In the genomic region with DNA sequence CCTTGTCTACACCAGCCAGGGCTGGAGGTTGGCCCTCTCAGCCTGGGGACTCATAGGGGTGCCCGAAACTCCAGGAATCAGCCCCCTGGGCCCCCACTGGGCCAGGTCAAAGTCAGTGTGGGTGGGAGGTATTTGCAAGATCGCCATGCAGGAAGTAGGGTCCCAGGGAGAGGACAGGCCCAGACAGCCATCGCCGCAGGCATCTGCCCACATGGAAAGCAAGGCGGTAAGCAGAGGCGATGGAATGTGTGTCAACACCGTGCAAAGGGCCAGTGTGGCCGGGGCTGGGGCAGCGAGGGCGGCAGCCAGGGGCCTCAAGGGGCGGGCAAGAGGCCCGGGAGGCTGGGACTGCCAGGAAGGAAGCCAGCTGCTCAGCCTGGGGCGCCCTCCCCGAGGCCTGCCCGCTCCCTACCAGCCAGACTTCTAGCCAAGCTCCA, we compare ENCODE assay signal across 20 cellular contexts. TPM values are rescaled to one million over a fixed set of nuclear protein-coding genes. Genes with fewer than 3 reads are reported as not detected.
DNase-seq lines count a peak whose midpoint lies in the region; ATAC-seq and TF ChIP-seq lines count a peak whose summit lies in the region.
"Had no signal": no experiment of that assay in that cellular context is flagged by ENCODE, and none has a peak within 500 bp of the region (broad histone marks: within the 10 kb centered on the region; RNA-seq: fewer than 3 reads in every experiment).

No MANE protein-coding gene starts in this region.

- H3K27me3 Mint-ChIP-seq in activated T-cell treated with anti-CD3 and anti-CD28 coated beads, Interleukin-2, amount 50 U/mL, for 4 hours (ENCODE audit: low read depth): peaks cover 2% of the 10 kb centered on the region
- H3K27me3 Mint-ChIP-seq: activated naive CD8-positive, alpha-beta T cell treated with anti-CD3 and anti-CD28 coated beads, Interleukin-2, amount 50 U/mL, for 24 hours had no signal

- no peaks in the 10 kb centered on the region for H3K36me3 ChIP-seq in upper lobe of right lung
- H3K36me3 ChIP-seq: heart left ventricle had no signal

- TF ChIP-seq CTCF in fibroblast of villous mesenchyme (IDR thresholded peaks at IDR 0.05; ENCODE audit: insufficient read depth, low read depth, low read length): no peak
- no peak for TF ChIP-seq CTCF in upper lobe of right lung (IDR thresholded peaks at IDR 0.05)

- H3K36me3 Mint-ChIP-seq in activated T-cell treated with anti-CD3 and anti-CD28 coated beads, Interleukin-2, amount 50 U/mL, for 4 hours (ENCODE audit: insufficient read depth): no peaks in the 10 kb centered on the region
- no peaks in the 10 kb centered on the region for H3K36me3 Mint-ChIP-seq in activated naive CD4-positive, alpha-beta T cell treated with anti-CD3 and anti-CD28 coated beads, Interleukin-2, amount 50 U/mL, for 72 hours

- no peak for ATAC-seq in activated T-cell treated with anti-CD3 and anti-CD28 coated beads, Interleukin-2, amount 50 U/mL, for 4 hours
- ATAC-seq in upper lobe of right lung (peak; percentile 84), GM19395 (IDR thresholded peaks at IDR 0.05; ENCODE audit: unreplicated experiment) (no peak)
- no peak for ATAC-seq in activated naive CD4-positive, alpha-beta T cell treated with anti-CD3 and anti-CD28 coated beads, Interleukin-2, amount 50 U/mL, for 72 hours
- ATAC-seq: activated naive CD8-positive, alpha-beta T cell treated with anti-CD3 and anti-CD28 coated beads, Interleukin-2, amount 50 U/mL, for 24 hours; activated T-helper 17 cell treated with anti-CD3 and anti-CD28 coated beads, Interleukin-2, amount 50 U/mL, for 72 hours; heart left ventricle had no signal

- no peak overlapping the region for H3K4me3 ChIP-seq in fibroblast of villous mesenchyme (ENCODE audit: low read depth, low read length)
- no peak overlapping the region for H3K4me3 ChIP-seq in upper lobe of right lung
- H3K4me3 ChIP-seq: heart left ventricle had no signal

- H3K9me3 ChIP-seq in upper lobe of right lung: no peaks in the 10 kb centered on the region

- intact Hi-C loops in upper lobe of right lung (cut with DNase I): no loop called here

- peak; percentile 13 for DNase-seq in activated T-cell treated with anti-CD3 and anti-CD28 coated beads, Interleukin-2, amount 50 U/mL, for 1 hour
- no peak for DNase-seq in activated T-cell treated with anti-CD3 and anti-CD28 coated beads, Interleukin-2, amount 50 U/mL, for 4 hours
- DNase-seq in fibroblast of villous mesenchyme (ENCODE audit: low read depth): peak; percentile 7
- DNase-seq in myocyte (ENCODE audit: low read depth): peak; percentile 28
- peak; percentile 72 for DNase-seq in upper lobe of right lung
- DNase-seq in activated gamma-delta T cell treated with Interleukin-2 at 50 U/mL for 16 hours: no peak
- DNase-seq in activated naive CD4-positive, alpha-beta T cell treated with anti-CD3 and anti-CD28 coated beads, Interleukin-2, amount 50 U/mL, for 72 hours (ENCODE audit: low spot score in 2 of 2): no peak
- DNase-seq: ACHN; activated CD4-positive, alpha-beta T cell treated with anti-CD3 and anti-CD28 coated beads, Interleukin-2, amount 50 U/mL, for 4 hours; activated naive CD8-positive, alpha-beta T cell treated with anti-CD3 and anti-CD28 coated beads, Interleukin-2, amount 50 U/mL, for 24 hours; NCI-H2081; NCI-H748 treated with DMSO at 0.1 percent for 48 hours; SW 1271; T1000 had no signal

- peaks cover 5% of the 10 kb centered on the region for H3K9me3 Mint-ChIP-seq in activated T-cell treated with anti-CD3 and anti-CD28 coated beads, Interleukin-2, amount 50 U/mL, for 4 hours
- no peaks in the 10 kb centered on the region for H3K9me3 Mint-ChIP-seq in activated naive CD4-positive, alpha-beta T cell treated with anti-CD3 and anti-CD28 coated beads, Interleukin-2, amount 50 U/mL, for 72 hours
- H3K9me3 Mint-ChIP-seq: activated naive CD8-positive, alpha-beta T cell treated with anti-CD3 and anti-CD28 coated beads, Interleukin-2, amount 50 U/mL, for 24 hours; activated T-helper 17 cell treated with anti-CD3 and anti-CD28 coated beads, Interleukin-2, amount 50 U/mL, for 72 hours had no signal

- no peaks in the 10 kb centered on the region for H3K27me3 ChIP-seq in upper lobe of right lung

- H3K4me1 ChIP-seq in upper lobe of right lung: no peaks in the 10 kb centered on the region
- H3K4me1 ChIP-seq: heart left ventricle had no signal

- H3K4me3 Mint-ChIP-seq in activated T-cell treated with anti-CD3 and anti-CD28 coated beads, Interleukin-2, amount 50 U/mL, for 4 hours: no peak overlapping the region
- H3K4me3 Mint-ChIP-seq: activated naive CD8-positive, alpha-beta T cell treated with anti-CD3 and anti-CD28 coated beads, Interleukin-2, amount 50 U/mL, for 24 hours; activated T-helper 17 cell treated with anti-CD3 and anti-CD28 coated beads, Interleukin-2, amount 50 U/mL, for 72 hours; nephron had no signal

- no peak overlapping the region for H3K27ac ChIP-seq in upper lobe of right lung
- H3K27ac ChIP-seq: heart left ventricle had no signal

- H3K4me1 Mint-ChIP-seq in activated T-cell treated with anti-CD3 and anti-CD28 coated beads, Interleukin-2, amount 50 U/mL, for 4 hours (ENCODE audit: low read depth): no peaks in the 10 kb centered on the region
- H3K4me1 Mint-ChIP-seq: activated naive CD8-positive, alpha-beta T cell treated with anti-CD3 and anti-CD28 coated beads, Interleukin-2, amount 50 U/mL, for 24 hours; activated T-helper 17 cell treated with anti-CD3 and anti-CD28 coated beads, Interleukin-2, amount 50 U/mL, for 72 hours; nephron had no signal

- no peak overlapping the region for H3K27ac Mint-ChIP-seq in activated naive CD4-positive, alpha-beta T cell treated with anti-CD3 and anti-CD28 coated beads, Interleukin-2, amount 50 U/mL, for 72 hours
- H3K27ac Mint-ChIP-seq: activated naive CD8-positive, alpha-beta T cell treated with anti-CD3 and anti-CD28 coated beads, Interleukin-2, amount 50 U/mL, for 24 hours; activated T-helper 17 cell treated with anti-CD3 and anti-CD28 coated beads, Interleukin-2, amount 50 U/mL, for 72 hours had no signal

RNA-seq across cellular contexts. Expression of gene DUSP9, which starts 19.3 kb away (rescaled TPM):
- total RNA-seq in activated T-cell treated with anti-CD3 and anti-CD28 coated beads, Interleukin-2, amount 50 U/mL, for 4 hours: under 1 TPM; 0.11 to 0.42 (median 0.33) TPM
- total RNA-seq in fibroblast of villous mesenchyme (under 0.01 TPM in 1 of 2 replicates, not detected in the other), myocyte (not detected in 2 replicates), upper lobe of right lung (not detected)
- polyA plus RNA-seq in myocyte (2012): not detected
- total RNA-seq in activated naive CD4-positive, alpha-beta T cell treated with anti-CD3 and anti-CD28 coated beads, Interleukin-2, amount 50 U/mL, for 72 hours: under 1 TPM in 1 of 2 donors, not detected in 1; 0.91 TPM
- total RNA-seq: mononuclear cell had no signal

RNA-seq across cellular contexts. Expression of gene CCNQ, which starts 28.8 kb away (rescaled TPM):
- 10 to 100 TPM; 38.6 to 46.9 (median 39.1) TPM for total RNA-seq in activated T-cell treated with anti-CD3 and anti-CD28 coated beads, Interleukin-2, amount 50 U/mL, for 4 hours
- total RNA-seq in fibroblast of villous mesenchyme (38.9 and 42.8 TPM in 2 replicates), myocyte (32.6 and 35.1 TPM in 2 replicates), upper lobe of right lung (18.9 TPM)
- 25.0 TPM for polyA plus RNA-seq in myocyte (2012)
- 10 to 100 TPM; 13.0 to 14.0 TPM for total RNA-seq in activated naive CD4-positive, alpha-beta T cell treated with anti-CD3 and anti-CD28 coated beads, Interleukin-2, amount 50 U/mL, for 72 hours

RNA-seq across cellular contexts. Expression of gene PNCK, which starts 45.9 kb away (rescaled TPM):
- under 1 TPM; 0.26 to 0.71 (median 0.51) TPM for total RNA-seq in activated T-cell treated with anti-CD3 and anti-CD28 coated beads, Interleukin-2, amount 50 U/mL, for 4 hours
- total RNA-seq in fibroblast of villous mesenchyme (under 0.01 and 0.32 TPM in 2 replicates), myocyte (1.1 and 2.1 TPM in 2 replicates), upper lobe of right lung (0.72 TPM)
- 2.0 TPM for polyA plus RNA-seq in myocyte (2012)
- 1 to 10 TPM; 1.0 to 2.9 TPM for total RNA-seq in activated naive CD4-positive, alpha-beta T cell treated with anti-CD3 and anti-CD28 coated beads, Interleukin-2, amount 50 U/mL, for 72 hours
- total RNA-seq: G401 had no signal

Comparison
In these comparisons a context has a peak if more than half of its experiments do, and no peak if none do; other contexts are left out.
1. DNase-seq: peak in activated T-cell treated with anti-CD3 and anti-CD28 coated beads, Interleukin-2, amount 50 U/mL, for 1 hour (single experiment), fibroblast of villous mesenchyme (single experiment), myocyte (single experiment) and upper lobe of right lung (single experiment); none in activated T-cell treated with anti-CD3 and anti-CD28 coated beads, Interleukin-2, amount 50 U/mL, for 4 hours (single experiment), activated gamma-delta T cell treated with Interleukin-2 at 50 U/mL for 16 hours (single experiment) and activated naive CD4-positive, alpha-beta T cell treated with anti-CD3 and anti-CD28 coated beads, Interleukin-2, amount 50 U/mL, for 72 hours (0 of 2).